Comparison of ENCODE assay signal across 4 cellular contexts in the genomic region with DNA sequence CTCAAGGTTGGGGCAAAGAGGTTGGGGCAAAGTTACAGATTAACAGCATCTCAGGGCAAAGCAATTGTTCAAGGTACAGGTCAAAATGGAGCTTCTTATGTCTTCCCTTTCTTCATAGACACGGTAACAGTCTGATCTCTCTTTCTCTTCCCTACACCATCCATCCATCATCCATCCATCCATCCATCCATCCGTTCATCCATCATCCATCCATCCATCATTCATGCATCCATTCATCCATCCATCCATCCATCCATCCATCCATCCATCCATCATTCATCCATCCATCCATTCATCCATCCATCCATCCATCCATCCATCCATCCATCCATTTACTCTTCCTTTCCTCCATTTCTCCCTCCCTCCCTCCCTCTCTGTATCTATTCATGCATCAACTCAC. TPM values are rescaled to one million over a fixed set of nuclear protein-coding genes. Genes with fewer than 3 reads are reported as not detected.
"Had no signal": no experiment of that assay in that cellular context is flagged by ENCODE, and none has a peak within 500 bp of the region (broad histone marks: within the 10 kb centered on the region; RNA-seq: fewer than 3 reads in every experiment).

No MANE protein-coding gene starts in this region.

RNA-seq across cellular contexts. Expression of a gene that starts 32.5 kb away (rescaled TPM):
- total RNA-seq: GM23248, HFFc6 had no signal

RNA-seq across cellular contexts. Expression of a gene that starts 37.2 kb away (rescaled TPM):
- total RNA-seq: GM23248, H4, H7, HFFc6 had no signal
